In genomic region chr12:124925782-124926181, GRCh38 we compare ENCODE assay signal across 8 cellular contexts. TPM values are rescaled to one million over a fixed set of nuclear protein-coding genes. Genes with fewer than 3 reads are reported as not detected.
DNase-seq lines count a peak whose midpoint lies in the region; ATAC-seq, FAIRE-seq and TF ChIP-seq lines count a peak whose summit lies in the region.
"Not testable (repeated sequence)": the region's sequence is repeated elsewhere in the genome, so short reads cannot be mapped to it uniquely, and the experiment has no call there.

No MANE protein-coding gene starts in this region.

- H3K79me2 ChIP-seq in trophoblast cell (ENCODE audit: control insufficient read depth, insufficient read depth, low read length, poor library complexity): not testable (repeated sequence)

- not testable (repeated sequence) for H4K12ac ChIP-seq in trophoblast cell (ENCODE audit: low read depth, low read length)

- not testable (repeated sequence) for H2BK5ac ChIP-seq in trophoblast cell (ENCODE audit: low read depth, low read length, poor library complexity)

- DNase-seq in A549 (ENCODE audit: low read depth in 1 of 2, low spot score in 1 of 2); Panc1 (ENCODE audit: low read depth, low spot score); activated CD4-positive, alpha-beta T cell treated with anti-CD3 and anti-CD28 coated beads, Interleukin-2, amount 10 ng/mL, durations not matched to agents 7 days and 5 days; activated naive CD4-positive, alpha-beta T cell treated with anti-CD3 and anti-CD28 coated beads for 36 hours; effector memory CD8-positive, alpha-beta T cell; naive thymus-derived CD8-positive, alpha-beta T cell; trophoblast cell; stomach: not testable (repeated sequence)

- H3K79me1 ChIP-seq in trophoblast cell (ENCODE audit: low read length): not testable (repeated sequence)

- H2BK120ac ChIP-seq in trophoblast cell (ENCODE audit: insufficient read depth, low read length, poor library complexity): not testable (repeated sequence)

- POLR2A ChIA-PET in A549 (lab: Yijun Ruan, JAX): interaction anchor here (3.7 kb wide), 1 partner anchor 11 kb away, joined by 42 read pairs; the partner anchor contains the start of gene UBC
- POLR2A ChIA-PET in Panc1 (lab: Charles Lee); activated CD4-positive, alpha-beta T cell treated with anti-CD3 and anti-CD28 coated beads, Interleukin-2, amount 10 ng/mL, durations not matched to agents 7 days and 5 days (lab: Charles Lee): not testable (repeated sequence)
- POLR2A ChIA-PET in naive thymus-derived CD8-positive, alpha-beta T cell (lab: Charles Lee): interaction anchor here (0.6 to 14.5 kb wide), 3 partner anchors 10 to 14 kb away, joined by 3 to 541 read pairs (median 128); partner anchors contain the start of gene UBC

- H3K9me3 ChIP-seq in A549; Panc1 (ENCODE audit: control insufficient read depth, insufficient read depth, low read depth, low read length); trophoblast cell (ENCODE audit: insufficient read depth, low read depth, low read length); stomach: not testable (repeated sequence)

- CTCF ChIA-PET in A549 (lab: Yijun Ruan, JAX): interaction anchor here (1.1 to 14.3 kb wide), 3 partner anchors 12 to 23 kb away, joined by 3 to 207 read pairs (median 32); no protein-coding TSS in a partner anchor
- CTCF ChIA-PET in Panc1 (lab: Charles Lee): not testable (repeated sequence)
- CTCF ChIA-PET in activated CD4-positive, alpha-beta T cell treated with anti-CD3 and anti-CD28 coated beads, Interleukin-2, amount 10 ng/mL, durations not matched to agents 7 days and 5 days (lab: Charles Lee): interaction anchor here (0.9 to 10.6 kb wide), 3 partner anchors 10 to 19 kb away, joined by 3 to 122 read pairs (median 4); no protein-coding TSS in a partner anchor
- CTCF ChIA-PET in activated naive CD4-positive, alpha-beta T cell treated with anti-CD3 and anti-CD28 coated beads for 36 hours (lab: Charles Lee): interaction anchor here (1.1 to 3.5 kb wide), 2 partner anchors 13 to 19 kb away, joined by 3 to 49 read pairs; no protein-coding TSS in a partner anchor

- H3K27ac Mint-ChIP-seq in activated CD4-positive, alpha-beta T cell treated with anti-CD3 and anti-CD28 coated beads, Interleukin-2, amount 10 ng/mL, durations not matched to agents 7 days and 5 days: peak overlapping the region; percentile 21
- H3K27ac Mint-ChIP-seq in activated naive CD4-positive, alpha-beta T cell treated with anti-CD3 and anti-CD28 coated beads for 36 hours: peak overlapping the region; percentile 28
- peak overlapping the region; percentile 100 for H3K27ac Mint-ChIP-seq in effector memory CD8-positive, alpha-beta T cell
- peak overlapping the region in 7 of 10 donors; percentile 40 to 100 (median 61) for H3K27ac Mint-ChIP-seq in naive thymus-derived CD8-positive, alpha-beta T cell

- not testable (repeated sequence) for H3K14ac ChIP-seq in trophoblast cell (ENCODE audit: low read length)

- H3K4me2 ChIP-seq in A549; trophoblast cell (ENCODE audit: low read length): not testable (repeated sequence)

- not testable (repeated sequence) for FAIRE-seq in A549 (lab: Jason Lieb, UNC)

- H3K27me3 Mint-ChIP-seq in activated CD4-positive, alpha-beta T cell treated with anti-CD3 and anti-CD28 coated beads, Interleukin-2, amount 10 ng/mL, durations not matched to agents 7 days and 5 days; activated naive CD4-positive, alpha-beta T cell treated with anti-CD3 and anti-CD28 coated beads for 36 hours (ENCODE audit: low read depth): not testable (repeated sequence)
- peaks cover 0 to 13% of the 10 kb centered on the region in 2 donors for H3K27me3 Mint-ChIP-seq in effector memory CD8-positive, alpha-beta T cell
- H3K27me3 Mint-ChIP-seq in naive thymus-derived CD8-positive, alpha-beta T cell: peaks cover 0 to 12% (median 0%) of the 10 kb centered on the region in 5 donors

- not testable (repeated sequence) for H3K36me3 ChIP-seq in Panc1 (ENCODE audit: control insufficient read depth, insufficient read depth, low read length); trophoblast cell (ENCODE audit: control insufficient read depth in 1 of 2, insufficient read depth in 2 of 2, low read length in 2 of 2); stomach

- not testable (repeated sequence) for H2AFZ ChIP-seq in trophoblast cell (ENCODE audit: insufficient read depth, low read length, poor library complexity)

- H3K4me1 ChIP-seq in A549 (peaks cover 48% of the 10 kb centered on the region), Panc1 (ENCODE audit: control insufficient read depth, insufficient read depth, low read length) (peaks cover 20% of the 10 kb centered on the region), trophoblast cell (ENCODE audit: control insufficient read depth in 1 of 2, insufficient read depth in 2 of 2, low read length in 2 of 2) (peaks cover 6 to 12% of the 10 kb centered on the region in 2 experiments), stomach (peaks cover 6 to 51% (median 33%) of the 10 kb centered on the region in 4 donors)

- in situ Hi-C loops in Panc1 (cut with HindIII; ENCODE audit: low pct_unique_long_range_greater_than_20kb, low sequenced_read_pairs): not testable (repeated sequence)

- H2AK5ac ChIP-seq in trophoblast cell (ENCODE audit: low read length): not testable (repeated sequence)

- H3K4me3 Mint-ChIP-seq in activated CD4-positive, alpha-beta T cell treated with anti-CD3 and anti-CD28 coated beads, Interleukin-2, amount 10 ng/mL, durations not matched to agents 7 days and 5 days; activated naive CD4-positive, alpha-beta T cell treated with anti-CD3 and anti-CD28 coated beads for 36 hours; effector memory CD8-positive, alpha-beta T cell: not testable (repeated sequence)
- H3K4me3 Mint-ChIP-seq in naive thymus-derived CD8-positive, alpha-beta T cell: peak overlapping the region in 2 of 10 donors; percentile 96 to 99

- not testable (repeated sequence) for H3K9me3 Mint-ChIP-seq in activated CD4-positive, alpha-beta T cell treated with anti-CD3 and anti-CD28 coated beads, Interleukin-2, amount 10 ng/mL, durations not matched to agents 7 days and 5 days; activated naive CD4-positive, alpha-beta T cell treated with anti-CD3 and anti-CD28 coated beads for 36 hours; effector memory CD8-positive, alpha-beta T cell
- H3K9me3 Mint-ChIP-seq in naive thymus-derived CD8-positive, alpha-beta T cell: peaks cover 0 to 11% (median 0%) of the 10 kb centered on the region in 9 donors

- not testable (repeated sequence) for H3K36me3 Mint-ChIP-seq in activated CD4-positive, alpha-beta T cell treated with anti-CD3 and anti-CD28 coated beads, Interleukin-2, amount 10 ng/mL, durations not matched to agents 7 days and 5 days (ENCODE audit: low read depth); activated naive CD4-positive, alpha-beta T cell treated with anti-CD3 and anti-CD28 coated beads for 36 hours (ENCODE audit: low read depth); naive thymus-derived CD8-positive, alpha-beta T cell
- peaks cover 61% of the 10 kb centered on the region for H3K36me3 Mint-ChIP-seq in effector memory CD8-positive, alpha-beta T cell (ENCODE audit: insufficient read depth)

- H4K8ac ChIP-seq in trophoblast cell (ENCODE audit: low read depth, low read length): not testable (repeated sequence)

- not testable (repeated sequence) for TF ChIP-seq CTCF in A549 (IDR thresholded peaks at IDR 0.05); Panc1 (IDR thresholded peaks at IDR 0.05); stomach (IDR thresholded peaks at IDR 0.05)

- peak overlapping the region; percentile 28 for H4K91ac ChIP-seq in trophoblast cell (ENCODE audit: low read depth, low read length)

- H2BK12ac ChIP-seq in trophoblast cell (ENCODE audit: low read length): not testable (repeated sequence)

- not testable (repeated sequence) for ATAC-seq in A549; Panc1; effector memory CD8-positive, alpha-beta T cell (replicated peaks); naive thymus-derived CD8-positive, alpha-beta T cell

- H3K4me1 Mint-ChIP-seq in activated CD4-positive, alpha-beta T cell treated with anti-CD3 and anti-CD28 coated beads, Interleukin-2, amount 10 ng/mL, durations not matched to agents 7 days and 5 days: peaks cover 51% of the 10 kb centered on the region
- peaks cover 45% of the 10 kb centered on the region for H3K4me1 Mint-ChIP-seq in activated naive CD4-positive, alpha-beta T cell treated with anti-CD3 and anti-CD28 coated beads for 36 hours (ENCODE audit: low read depth)
- H3K4me1 Mint-ChIP-seq in effector memory CD8-positive, alpha-beta T cell (ENCODE audit: low read depth in 2 of 2): peaks cover 41 to 44% of the 10 kb centered on the region in 2 donors
- H3K4me1 Mint-ChIP-seq in naive thymus-derived CD8-positive, alpha-beta T cell: peaks cover 36 to 62% (median 52%) of the 10 kb centered on the region in 4 donors

- intact Hi-C loops in Panc1 (cut with micrococcal nuclease; ENCODE audit: unreplicated experiment); activated naive CD4-positive, alpha-beta T cell treated with anti-CD3 and anti-CD28 coated beads for 36 hours (cut with micrococcal nuclease); stomach (cut with DNase I; ENCODE audit: low total_unique reads): not testable (repeated sequence)

- H3K23ac ChIP-seq in trophoblast cell (ENCODE audit: low read length): not testable (repeated sequence)

- H3K4me3 ChIP-seq in A549; Panc1 (ENCODE audit: low read depth in 2 of 2, low read length in 2 of 2); trophoblast cell (ENCODE audit: low read depth, low read length); stomach: not testable (repeated sequence)

- H3K27ac ChIP-seq in A549: peak overlapping the region; percentile 97 to 98; a peak in 5 of 6 replicates
- 0 out of 2 replicates have a peak overlapping the region, but pooled peaks have one; percentile 9 for H3K27ac ChIP-seq in Panc1 (ENCODE audit: low read length)
- H3K27ac ChIP-seq in trophoblast cell (ENCODE audit: low read depth, low read length): not testable (repeated sequence)
- H3K27ac ChIP-seq in stomach: peak overlapping the region; percentile 41 to 94 (median 86)

- not testable (repeated sequence) for TF ChIP-seq POLR2A in A549 (IDR thresholded peaks at IDR 0.05; ENCODE audit: low read length); stomach (IDR thresholded peaks at IDR 0.05)

- H3K27me3 ChIP-seq in Panc1 (ENCODE audit: control insufficient read depth, insufficient read depth, low read length); trophoblast cell (ENCODE audit: insufficient read depth, low read length); stomach: not testable (repeated sequence)

- H3K4ac ChIP-seq in trophoblast cell (ENCODE audit: low read depth, low read length): not testable (repeated sequence)

- 97% methylated on average over 7 of the region's 7 CpGs for WGBS in A549 (ENCODE audit: missing lambda C conversion rate)
- WGBS in trophoblast cell (ENCODE audit: extremely low coverage, insufficient coverage, insufficient read length): no CpG with 5 or more reads among the region's 7 CpGs
- 86 to 93% (median 93%) methylated on average over 6 to 7 of the region's 7 CpGs for WGBS in stomach, 5 donors

- TF ChIP-seq EP300 in A549 (IDR thresholded peaks at IDR 0.05); stomach (IDR thresholded peaks at IDR 0.05): not testable (repeated sequence)

- not testable (repeated sequence) for BruUV-seq in Panc1 (replicated peaks; lab: Mats Ljungman, UMichigan)

- H3K9ac ChIP-seq in trophoblast cell (ENCODE audit: low read length): not testable (repeated sequence)

- not testable (repeated sequence) for TF ChIP-seq RAD21 in A549 (conservative IDR thresholded peaks at IDR 0.05 in 1 of 2, IDR thresholded peaks at IDR 0.05 in 1 of 2)

- H3K18ac ChIP-seq in trophoblast cell (ENCODE audit: low read length): not testable (repeated sequence)

RNA-seq across cellular contexts. Expression of gene UBC, which starts 11.3 kb away (rescaled TPM):
- polyA plus RNA-seq in A549 (2011; rRNA removed) (2,000 and 2,573 TPM in 2 replicates), A549 (2017; fragmentation: RNase III; extraction: RNeasy Plus Mini Kit Qiagen cat#74134 plus additional on column Dnase treatment) (993 to 1,034 TPM (median 1,028 TPM) in 3 replicates), stomach (1,000 to 10,000 TPM in 1 of 3 donors, 100 to 1,000 TPM in 2; 875 to 1,080 (median 957) TPM)
- polyA plus RNA-seq in A549 (2012; cell fraction: cytosol; rRNA removed): 1,783 and 1,966 TPM in 2 replicates
- polyA plus RNA-seq in A549 (2012; cell fraction: nucleus; rRNA removed): 1,709 and 1,846 TPM in 2 replicates
- polyA minus RNA-seq in A549 (2011; rRNA and poly(A)+ RNA removed): 1,104 and 1,174 TPM in 2 replicates
- total RNA-seq in Panc1 (2021; ENCODE audit: unreplicated experiment) (1,725 TPM), stomach (1,000 to 10,000 TPM in 3 of 5 donors, 100 to 1,000 TPM in 2; 409 to 1,431 (median 1,065) TPM)
- polyA plus RNA-seq in Panc1 (2012; ENCODE audit: insufficient read length): 2,683 TPM
- 100 to 1,000 TPM; 749 to 755 TPM for total RNA-seq in activated CD4-positive, alpha-beta T cell treated with anti-CD3 and anti-CD28 coated beads, Interleukin-2, amount 10 ng/mL, durations not matched to agents 7 days and 5 days
- total RNA-seq in activated naive CD4-positive, alpha-beta T cell treated with anti-CD3 and anti-CD28 coated beads for 36 hours: 1,000 to 10,000 TPM; 1,036 to 1,066 TPM
- 100 to 1,000 TPM; 773 to 788 TPM for total RNA-seq in naive thymus-derived CD8-positive, alpha-beta T cell
- polyA plus RNA-seq in naive thymus-derived CD8-positive, alpha-beta T cell: 1,000 to 10,000 TPM; 1,080 to 1,331 (median 1,214) TPM
- 1,300 and 1,363 TPM in 2 replicates for polyA plus RNA-seq in trophoblast cell (2013)

Comparison
In these comparisons a context has a peak if more than half of its experiments do, and no peak if none do; other contexts are left out.
1. H3K27ac Mint-ChIP-seq: peak in every context shown above with its lines; median percentile 100 in effector memory CD8-positive, alpha-beta T cell; 61 in naive thymus-derived CD8-positive, alpha-beta T cell; 28 in activated naive CD4-positive, alpha-beta T cell treated with anti-CD3 and anti-CD28 coated beads for 36 hours; 21 in activated CD4-positive, alpha-beta T cell treated with anti-CD3 and anti-CD28 coated beads, Interleukin-2, amount 10 ng/mL, durations not matched to agents 7 days and 5 days.